In the genomic region with DNA sequence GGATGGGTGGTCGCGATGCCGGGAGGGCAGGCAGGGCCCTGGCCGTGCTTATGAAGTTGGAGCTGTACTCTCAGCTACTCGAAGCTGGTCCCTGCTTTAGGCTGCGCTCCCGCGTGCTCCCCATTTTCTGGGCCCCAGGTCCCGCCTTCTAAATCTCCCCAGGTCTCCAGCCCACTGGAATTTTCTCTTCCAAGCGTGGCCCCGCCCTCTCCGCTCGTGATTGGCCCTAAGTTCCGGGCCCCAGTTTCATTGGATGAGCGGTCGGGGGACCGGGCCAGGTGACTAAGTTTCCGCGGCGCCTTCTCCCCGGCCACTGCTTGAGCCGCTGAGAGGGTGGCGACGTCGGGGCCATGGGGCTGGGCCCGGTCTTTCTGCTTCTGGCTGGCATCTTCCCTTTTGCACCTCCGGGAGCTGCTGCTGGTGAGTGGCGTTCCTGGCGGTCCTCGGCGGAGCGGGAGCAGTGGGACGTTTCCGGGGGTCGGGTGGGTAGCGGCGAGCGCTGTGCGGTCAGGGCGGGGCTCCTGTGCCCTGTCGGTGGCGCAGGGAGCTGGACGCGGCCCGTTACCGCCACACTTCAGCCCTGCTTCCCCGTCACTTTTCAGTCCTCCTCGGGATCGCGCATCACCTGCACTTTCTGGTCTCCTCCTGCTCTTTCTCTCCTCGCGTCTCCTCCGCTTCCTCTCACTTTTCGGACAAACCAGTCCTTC, we compare ENCODE assay signal across 8 cellular contexts. TPM values are rescaled to one million over a fixed set of nuclear protein-coding genes. Genes with fewer than 3 reads are reported as not detected.
DNase-seq lines count a peak whose midpoint lies in the region; TF ChIP-seq lines count a peak whose summit lies in the region.

A gene (plus strand): TSS at position 313 of the 707 bp plus-strand sequence. CDS start 38 bp downstream, at position 351.

- no peaks in the 10 kb centered on the region for H3K9me3 Mint-ChIP-seq in HFFc6

- peaks cover 11% of the 10 kb centered on the region for H3K4me1 ChIP-seq in ES-I3 (ENCODE audit: insufficient read depth, low read length)

- H3K9ac ChIP-seq in ES-I3 (ENCODE audit: low read depth, low read length): peak within 1 kb of the TSS; percentile 81

- H3K27ac Mint-ChIP-seq in HFFc6: peak within 1 kb of the TSS; percentile 77

- peak within 1 kb of the TSS; percentile 89 for H3K27ac ChIP-seq in epithelial cell of prostate

- H3K27me3 Mint-ChIP-seq in HFFc6 (ENCODE audit: insufficient read depth): peaks cover 2% of the 10 kb centered on the region

- peaks cover 10% of the 10 kb centered on the region; the same call in 1 of the 2 replicates for H3K36me3 Mint-ChIP-seq in HFFc6 (ENCODE audit: low read depth)

- peaks cover 70% of the 10 kb centered on the region for H3K4me1 Mint-ChIP-seq in HFFc6 (ENCODE audit: low read depth)

- DNase-seq in HFFc6: peak; percentile 88
- peak; percentile 39 for DNase-seq in NCI-H69 (lab: John Stamatoyannopoulos, UW)
- DNase-seq in activated T-cell treated with anti-CD3 and anti-CD28 coated beads for 4 hours: peak; percentile 47
- peak; percentile 48 for DNase-seq in epithelial cell of prostate (ENCODE audit: low read depth, low spot score)
- peak; percentile 47 for DNase-seq in middle frontal gyrus (ENCODE audit: extremely low spot score, low spot score)
- peak; percentile 30 to 48 for DNase-seq in stimulated activated CD8-positive, alpha-beta memory T cell treated with anti-CD3 and anti-CD28 coated beads, Interleukin-15, amount 100 ng/mL, for 4 hours (ENCODE audit: low read depth in 2 of 2)
- no peak for DNase-seq in NCI-H1417 treated with DMSO at 0.1 percent for 48 hours (lab: John Stamatoyannopoulos, UW)

- no peak; the same call in 1 of the 2 replicates for TF ChIP-seq CTCF in HFFc6 (IDR thresholded peaks at IDR 0.05)

- no peaks in the 10 kb centered on the region for H3K36me3 ChIP-seq in ES-I3 (ENCODE audit: insufficient read depth, low read length)

- H3K4me3 Mint-ChIP-seq in HFFc6: peak within 1 kb of the TSS; percentile 89

- no peaks in the 10 kb centered on the region for H3K9me3 ChIP-seq in ES-I3 (ENCODE audit: control insufficient read depth, insufficient read depth, low read length)

RNA-seq across cellular contexts. Expression of the gene that starts here (rescaled TPM):
- total RNA-seq in HFFc6 (2021; fragmentation: NEBNext Ultra II Directional; extraction: Animal tissue kit (Norgen Biotek cat#: 25700)): 10 to 100 TPM; 14.7 to 24.0 (median 17.7) TPM
